8 cellular contexts compared by ENCODE assay signal in genomic region chr9:127904888-127905728, GRCh38. TPM values are rescaled to one million over a fixed set of nuclear protein-coding genes. Genes with fewer than 3 reads are reported as not detected.
DNase-seq lines count a peak whose midpoint lies in the region; ATAC-seq and TF ChIP-seq lines count a peak whose summit lies in the region.

No MANE protein-coding gene starts in this region.

- no peaks in the 10 kb centered on the region for H3K9me3 Mint-ChIP-seq in activated CD8-positive, alpha-beta T cell treated with anti-CD3 and anti-CD28 coated beads, Interleukin-2, amount 10 ng/mL, durations not matched to agents 7 days and 5 days (ENCODE audit: insufficient read depth)

- DNase-seq in activated CD8-positive, alpha-beta T cell treated with anti-CD3 and anti-CD28 coated beads, Interleukin-2, amount 10 ng/mL, durations not matched to agents 7 days and 5 days = peak; percentile 80
- no peak for DNase-seq in foreskin keratinocyte
- DNase-seq in stimulated activated CD4-positive, alpha-beta T cell treated with anti-CD3 and anti-CD28 coated beads, Interleukin-4, amount 100 ng/mL, for 24 hours = peak; percentile 58
- no peak for DNase-seq in NCI-H1436 treated with DMSO at 0.1 percent for 48 hours (lab: John Stamatoyannopoulos, UW)
- no peak for DNase-seq in glomerular visceral epithelial cell (ENCODE audit: extremely low spot score)

- H3K4me3 Mint-ChIP-seq in activated CD8-positive, alpha-beta T cell treated with anti-CD3 and anti-CD28 coated beads, Interleukin-2, amount 10 ng/mL, durations not matched to agents 7 days and 5 days = peak overlapping the region; percentile 92

- peaks cover 61% of the 10 kb centered on the region for H3K4me1 Mint-ChIP-seq in activated CD8-positive, alpha-beta T cell treated with anti-CD3 and anti-CD28 coated beads, Interleukin-2, amount 10 ng/mL, durations not matched to agents 7 days and 5 days (ENCODE audit: low read depth)

- POLR2A ChIA-PET in activated CD8-positive, alpha-beta T cell treated with anti-CD3 and anti-CD28 coated beads, Interleukin-2, amount 10 ng/mL, durations not matched to agents 7 days and 5 days (lab: Charles Lee) = interaction anchor here (1.0 to 4.3 kb wide), 5 partner anchors 10 to 122 kb away, joined by 3 to 81 read pairs (median 5); partner anchors contain the start of gene ST6GALNAC4

- H3K27me3 ChIP-seq in foreskin keratinocyte = no peaks in the 10 kb centered on the region

- peak overlapping the region; percentile 100 for H3K27ac Mint-ChIP-seq in activated CD8-positive, alpha-beta T cell treated with anti-CD3 and anti-CD28 coated beads, Interleukin-2, amount 10 ng/mL, durations not matched to agents 7 days and 5 days

- H3K36me3 Mint-ChIP-seq in activated CD8-positive, alpha-beta T cell treated with anti-CD3 and anti-CD28 coated beads, Interleukin-2, amount 10 ng/mL, durations not matched to agents 7 days and 5 days (ENCODE audit: low read depth) = peaks cover 32% of the 10 kb centered on the region

- H3K4me1 ChIP-seq in foreskin keratinocyte = no peaks in the 10 kb centered on the region

- ATAC-seq in HG03432 (IDR thresholded peaks at IDR 0.05; ENCODE audit: unreplicated experiment) (peak; percentile 1), foreskin keratinocyte (peak; percentile 5), HG03280 (IDR thresholded peaks at IDR 0.05; ENCODE audit: unreplicated experiment) (no peak), GM21717 (IDR thresholded peaks at IDR 0.05; ENCODE audit: unreplicated experiment) (no peak)
- peak; percentile 51 for ATAC-seq in activated CD8-positive, alpha-beta T cell treated with anti-CD3 and anti-CD28 coated beads, Interleukin-2, amount 10 ng/mL, durations not matched to agents 7 days and 5 days

- no peak for TF ChIP-seq CTCF in foreskin keratinocyte (conservative IDR thresholded peaks at IDR 0.05)

- H3K27ac ChIP-seq in foreskin keratinocyte = no peak overlapping the region

- CTCF ChIA-PET in activated CD8-positive, alpha-beta T cell treated with anti-CD3 and anti-CD28 coated beads, Interleukin-2, amount 10 ng/mL, durations not matched to agents 7 days and 5 days (lab: Charles Lee) = interaction anchor here (0.7 to 5.4 kb wide), 9 partner anchors 11 to 212 kb away, joined by 3 to 34 read pairs (median 3); partner anchors contain the start of genes ST6GALNAC4 and TOR2A

- no peaks in the 10 kb centered on the region for H3K27me3 Mint-ChIP-seq in activated CD8-positive, alpha-beta T cell treated with anti-CD3 and anti-CD28 coated beads, Interleukin-2, amount 10 ng/mL, durations not matched to agents 7 days and 5 days (ENCODE audit: low read depth)

RNA-seq across cellular contexts. Expression of gene ST6GALNAC6, which starts 5.7 kb away (rescaled TPM):
- 10 to 100 TPM; 68.6 to 77.6 TPM for total RNA-seq in activated CD8-positive, alpha-beta T cell treated with anti-CD3 and anti-CD28 coated beads, Interleukin-2, amount 10 ng/mL, durations not matched to agents 7 days and 5 days
- total RNA-seq in foreskin keratinocyte = 23.2 and 27.1 TPM in 2 replicates
- 24.3 and 27.7 TPM in 2 replicates for polyA plus RNA-seq in foreskin keratinocyte

RNA-seq across cellular contexts. Expression of gene ST6GALNAC4, which starts 11.7 kb away (rescaled TPM):
- 10 to 100 TPM; 37.0 to 39.7 TPM for total RNA-seq in activated CD8-positive, alpha-beta T cell treated with anti-CD3 and anti-CD28 coated beads, Interleukin-2, amount 10 ng/mL, durations not matched to agents 7 days and 5 days
- 16.6 and 18.5 TPM in 2 replicates for total RNA-seq in foreskin keratinocyte
- polyA plus RNA-seq in foreskin keratinocyte = 19.9 and 21.3 TPM in 2 replicates

RNA-seq across cellular contexts. Expression of gene PIP5KL1, which starts 25.5 kb away (rescaled TPM):
- 1 to 10 TPM; 2.6 to 2.7 TPM for total RNA-seq in activated CD8-positive, alpha-beta T cell treated with anti-CD3 and anti-CD28 coated beads, Interleukin-2, amount 10 ng/mL, durations not matched to agents 7 days and 5 days
- 4.7 and 6.3 TPM in 2 replicates for total RNA-seq in foreskin keratinocyte
- 4.8 and 7.9 TPM in 2 replicates for polyA plus RNA-seq in foreskin keratinocyte

RNA-seq across cellular contexts. Expression of gene AK1, which starts 27.6 kb away (rescaled TPM):
- 10 to 100 TPM; 22.4 to 30.4 TPM for total RNA-seq in activated CD8-positive, alpha-beta T cell treated with anti-CD3 and anti-CD28 coated beads, Interleukin-2, amount 10 ng/mL, durations not matched to agents 7 days and 5 days
- 60.7 and 62.6 TPM in 2 replicates for total RNA-seq in foreskin keratinocyte
- 99.6 and 106 TPM in 2 replicates for polyA plus RNA-seq in foreskin keratinocyte

RNA-seq across cellular contexts. Expression of gene DPM2, which starts 32.5 kb away (rescaled TPM):
- total RNA-seq in activated CD8-positive, alpha-beta T cell treated with anti-CD3 and anti-CD28 coated beads, Interleukin-2, amount 10 ng/mL, durations not matched to agents 7 days and 5 days = 10 to 100 TPM; 47.9 to 53.8 TPM
- total RNA-seq in foreskin keratinocyte = 32.5 and 33.4 TPM in 2 replicates
- 61.0 and 65.8 TPM in 2 replicates for polyA plus RNA-seq in foreskin keratinocyte

Comparison
In these comparisons a context has a peak if more than half of its experiments do, and no peak if none do; other contexts are left out.
1. ATAC-seq: peak in HG03432 (single experiment), activated CD8-positive, alpha-beta T cell treated with anti-CD3 and anti-CD28 coated beads, Interleukin-2, amount 10 ng/mL, durations not matched to agents 7 days and 5 days (single experiment) and foreskin keratinocyte (single experiment); none in HG03280 (single experiment) and GM21717 (single experiment).
2. DNase-seq: peak in activated CD8-positive, alpha-beta T cell treated with anti-CD3 and anti-CD28 coated beads, Interleukin-2, amount 10 ng/mL, durations not matched to agents 7 days and 5 days (single experiment) and stimulated activated CD4-positive, alpha-beta T cell treated with anti-CD3 and anti-CD28 coated beads, Interleukin-4, amount 100 ng/mL, for 24 hours (single experiment); none in foreskin keratinocyte (0 of 2), NCI-H1436 treated with DMSO at 0.1 percent for 48 hours (single experiment) and glomerular visceral epithelial cell (single experiment).